In genomic region chr20:37425103-37425625, GRCh38 we compare ENCODE assay signal across 31 cellular contexts.
"Had no signal": no experiment of that assay in that cellular context is flagged by ENCODE, and none has a peak within 500 bp of the region (broad histone marks: within the 10 kb centered on the region; RNA-seq: fewer than 3 reads in every experiment).

No MANE protein-coding gene starts in this region.

- H3K27me3 ChIP-seq: adrenal gland had no signal

- H3K9me3 ChIP-seq: adrenal gland, body of pancreas, esophagus squamous epithelium, gastroesophageal sphincter, heart right ventricle had no signal

- H3K4me1 ChIP-seq: adrenal gland, body of pancreas, esophagus squamous epithelium, gastroesophageal sphincter, heart right ventricle had no signal

- H3K27ac ChIP-seq: adrenal gland, body of pancreas, epithelial cell of prostate, esophagus squamous epithelium, gastroesophageal sphincter, heart right ventricle had no signal

- FAIRE-seq: colon, endothelial cell of umbilical vein had no signal

- DNase-seq: activated CD4-positive, alpha-beta memory T cell treated with anti-CD3 and anti-CD28 coated beads for 36 hours; activated CD4-positive, alpha-beta T cell treated with anti-CD3 and anti-CD28 coated beads for 36 hours; activated CD4-positive, alpha-beta T cell treated with anti-CD3 and anti-CD28 coated beads, Interleukin-2, amount 10 ng/mL, durations not matched to agents 24 days and 14 days; activated CD4-positive, CD25-positive, alpha-beta regulatory T cell; activated CD4-positive, CD25-positive, alpha-beta regulatory T cell treated with anti-CD3 and anti-CD28 coated beads, Interleukin-2, amount 50 U/mL, for 72 hours; activated CD8-positive, alpha-beta memory T cell treated with anti-CD3 and anti-CD28 coated beads, Interleukin-2, amount 10 ng/mL, durations not matched to agents 7 days and 5 days; activated CD8-positive, alpha-beta memory T cell treated with anti-CD3 and anti-CD28 coated beads, Interleukin-2, amount 50 U/mL, for 4 hours; activated CD8-positive, alpha-beta T cell treated with anti-CD3 and anti-CD28 coated beads, Interleukin-2, amount 10 ng/mL, durations not matched to agents 7 days and 5 days; activated effector memory CD4-positive, alpha-beta T cell treated with anti-CD3 and anti-CD28 coated beads, Interleukin-2, amount 50 U/mL, for 16 hours; activated naive CD4-positive, alpha-beta T cell treated with anti-CD3 and anti-CD28 coated beads for 36 hours; activated naive CD8-positive, alpha-beta T cell treated with anti-CD3 and anti-CD28 coated beads for 36 hours; activated naive CD8-positive, alpha-beta T cell treated with anti-CD3 and anti-CD28 coated beads, Interleukin-2, amount 50 U/mL, for 24 hours; activated T-cell treated with anti-CD3 and anti-CD28 coated beads, Interleukin-2, amount 50 U/mL, for 1 hour; activated T-cell treated with anti-CD3 and anti-CD28 coated beads, Interleukin-2, amount 50 U/mL, for 48 hours; adrenal gland; amygdala; aorta; body of pancreas; cortex of kidney; dermis blood vessel endothelial cell; effector CD4-positive, alpha-beta T cell; effector memory CD8-positive, alpha-beta T cell; esophagus squamous epithelium; foreskin melanocyte; heart right ventricle; T-helper 17 cell; T1000 had no signal

- H3K36me3 ChIP-seq: adrenal gland, esophagus squamous epithelium, gastroesophageal sphincter, heart right ventricle had no signal

- ATAC-seq: activated CD4-positive, alpha-beta T cell treated with anti-CD3 and anti-CD28 coated beads for 36 hours; activated CD8-positive, alpha-beta memory T cell treated with anti-CD3 and anti-CD28 coated beads, Interleukin-2, amount 10 ng/mL, durations not matched to agents 7 days and 5 days; activated CD8-positive, alpha-beta T cell treated with anti-CD3 and anti-CD28 coated beads, Interleukin-2, amount 10 ng/mL, durations not matched to agents 7 days and 5 days; activated naive CD8-positive, alpha-beta T cell treated with anti-CD3 and anti-CD28 coated beads, Interleukin-2, amount 50 U/mL, for 24 hours; body of pancreas; effector memory CD8-positive, alpha-beta T cell; gastroesophageal sphincter; heart right ventricle; T-helper 17 cell had no signal

- H3K4me3 ChIP-seq: adrenal gland, body of pancreas, esophagus squamous epithelium, gastroesophageal sphincter, heart right ventricle had no signal
